In the genomic region with DNA sequence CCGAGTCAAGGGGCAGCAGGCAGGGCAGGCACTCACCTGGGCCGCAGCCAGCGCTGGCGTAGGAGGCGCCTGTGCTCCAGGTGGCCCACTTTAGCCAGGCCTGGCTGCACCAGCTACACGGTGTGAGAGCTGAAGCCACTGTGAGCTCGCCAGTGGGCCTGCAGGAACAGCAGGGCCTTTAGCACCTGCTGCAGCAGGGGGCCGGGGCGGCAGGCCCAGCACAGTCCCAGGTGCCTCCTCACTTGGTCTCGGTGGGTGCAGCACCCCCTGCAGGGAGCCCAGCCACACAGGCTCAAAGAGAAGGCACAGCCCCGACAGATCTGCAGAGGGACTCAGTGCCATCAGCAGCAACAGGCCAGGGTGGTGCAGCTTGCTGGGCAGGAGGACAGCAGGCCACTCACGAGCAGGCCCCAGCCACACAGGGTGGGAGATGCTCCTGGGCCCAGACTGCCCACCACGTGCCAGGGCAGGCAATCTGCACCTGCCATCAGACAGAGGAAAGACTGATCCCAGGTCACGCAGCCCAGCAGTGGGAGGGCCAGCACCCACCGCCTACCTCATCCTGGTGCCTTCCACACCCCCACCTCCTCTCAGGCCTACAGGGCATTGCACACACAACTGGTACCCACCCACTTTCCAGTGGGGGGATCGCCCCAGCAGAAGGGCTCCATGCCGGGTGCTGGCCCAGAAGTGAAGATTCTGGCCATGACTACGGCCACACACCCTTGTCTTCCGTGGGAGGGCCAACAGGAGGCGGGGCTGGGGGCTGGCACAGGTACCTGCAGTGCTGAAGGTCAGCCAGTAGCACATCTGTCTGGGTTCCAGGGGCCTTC, we compare ENCODE assay signal across 1 cellular context.
TF ChIP-seq lines count a peak whose summit lies in the region.

No MANE protein-coding gene starts in this region.

TF ChIP-seq in SK-N-SH treated with all-trans-retinoic acid at 6 μM for 48 hours, 23 proteins besides CTCF, POLR2A, EP300 and RAD21:
- no peak for TF ChIP-seq BACH2 (CRISPR knock-in tag; IDR thresholded peaks at IDR 0.05; ENCODE audit: borderline replicate concordance)
